4 cellular contexts compared by ENCODE assay signal in the genomic region with DNA sequence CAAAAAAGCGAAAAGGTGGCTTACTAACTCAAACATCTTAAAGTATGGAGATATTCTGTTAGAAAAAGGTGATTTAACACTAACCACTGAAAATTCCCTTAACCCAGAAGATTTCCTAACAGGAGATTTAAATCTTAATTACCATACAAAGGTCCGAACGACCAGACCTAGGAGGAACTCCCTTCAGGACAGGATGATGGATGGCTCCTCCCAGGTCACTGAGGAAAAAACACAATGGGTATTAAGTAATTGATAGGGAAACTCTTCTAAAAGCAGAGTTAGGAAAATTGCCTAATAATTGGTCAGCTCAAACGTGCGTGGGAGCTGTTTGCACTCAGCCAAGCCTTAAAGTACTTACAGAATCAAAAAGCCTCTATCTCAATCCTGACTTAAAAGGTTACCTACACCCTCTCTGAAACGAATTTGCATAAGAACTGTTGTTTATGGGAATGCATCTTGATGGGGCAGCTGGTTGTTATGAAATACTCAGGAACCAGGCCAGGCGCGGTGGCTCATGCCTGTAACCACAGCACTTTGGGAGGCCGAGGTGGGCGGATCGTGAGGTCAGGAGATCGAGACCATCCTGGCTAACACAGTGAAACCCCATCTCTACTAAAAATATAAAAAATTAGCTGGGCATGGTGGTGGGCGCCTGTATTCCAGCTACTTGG. TPM values are rescaled to one million over a fixed set of nuclear protein-coding genes. Genes with fewer than 3 reads are reported as not detected.
"Had no signal": no experiment of that assay in that cellular context is flagged by ENCODE, and none has a peak within 500 bp of the region (broad histone marks: within the 10 kb centered on the region; RNA-seq: fewer than 3 reads in every experiment).

No MANE protein-coding gene starts in this region.

RNA-seq across cellular contexts. Expression of a gene that starts 44.6 kb away (rescaled TPM):
- total RNA-seq: colonic mucosa; naive thymus-derived CD4-positive, alpha-beta T cell had no signal
- polyA plus RNA-seq: hepatocyte; liver; naive thymus-derived CD4-positive, alpha-beta T cell had no signal
